ENCODE assay signal across 8 cellular contexts in the genomic region with DNA sequence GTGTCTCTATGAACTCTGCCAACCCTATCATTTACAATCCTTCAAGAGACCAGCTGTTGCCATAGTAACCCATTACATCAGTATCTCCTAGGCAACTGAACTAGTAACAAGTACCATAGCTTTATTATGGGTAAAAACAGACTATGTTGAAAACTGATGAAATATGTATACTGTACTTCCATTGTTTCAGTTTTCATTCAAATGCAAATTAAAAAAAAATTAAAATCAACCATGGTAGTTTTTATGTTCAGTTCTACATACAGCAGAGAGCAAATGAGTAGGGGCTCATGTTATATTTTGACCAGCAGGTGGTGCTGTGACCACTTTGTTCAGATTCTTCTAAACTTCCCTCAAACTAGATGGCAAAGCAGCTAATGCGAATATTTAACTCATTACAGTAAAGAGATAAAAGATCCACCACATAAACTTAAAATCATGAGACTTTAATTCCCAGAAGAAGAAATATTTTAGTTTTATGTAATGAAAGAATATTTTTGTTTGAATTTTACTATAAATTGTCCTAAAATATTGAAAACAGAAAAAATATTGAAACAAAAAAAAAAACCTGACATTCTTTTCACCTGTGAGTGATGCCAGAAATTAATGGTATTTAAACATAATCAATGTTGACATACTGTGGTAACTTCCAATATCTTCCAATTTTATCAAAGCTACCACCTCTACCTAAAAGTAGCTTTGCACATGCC.
A peak's percentile ranks its signal among the peaks of the same experiment; 100 is the strongest.
DNase-seq lines count a peak whose midpoint lies in the region; ATAC-seq and TF ChIP-seq lines count a peak whose summit lies in the region.

No MANE protein-coding gene starts in this region.

- H3K4me1 ChIP-seq in GM23248 (ENCODE audit: insufficient read depth) (peaks cover 13% of the 10 kb centered on the region), prostate gland (replicated peaks) (no peaks in the 10 kb centered on the region)

- H3K27ac Mint-ChIP-seq in activated naive CD4-positive, alpha-beta T cell treated with anti-CD3 and anti-CD28 coated beads, Interleukin-2, amount 10 ng/mL, durations not matched to agents 7 days and 5 days, result no peak overlapping the region

- H3K4me2 ChIP-seq in GM23248 (ENCODE audit: unreplicated experiment), result no peak overlapping the region

- peak; percentile 55 to 81 (median 78) for TF ChIP-seq CTCF in prostate gland (IDR thresholded peaks at IDR 0.05)

- H3K4me1 Mint-ChIP-seq in activated naive CD4-positive, alpha-beta T cell treated with anti-CD3 and anti-CD28 coated beads, Interleukin-2, amount 10 ng/mL, durations not matched to agents 7 days and 5 days, result no peaks in the 10 kb centered on the region

- H3K4me3 ChIP-seq in GM23248 (no peak overlapping the region), MG63 (no peak overlapping the region), prostate gland (no peak overlapping the region)

- H3K9me3 ChIP-seq in GM23248 (ENCODE audit: low read depth) (no peaks in the 10 kb centered on the region), MG63 (no peaks in the 10 kb centered on the region), prostate gland (no peaks in the 10 kb centered on the region)

- no peaks in the 10 kb centered on the region for H3K36me3 Mint-ChIP-seq in activated naive CD4-positive, alpha-beta T cell treated with anti-CD3 and anti-CD28 coated beads, Interleukin-2, amount 10 ng/mL, durations not matched to agents 7 days and 5 days

- DNase-seq in DMS114 treated with DMSO at 0.1 percent for 48 hours (lab: John Stamatoyannopoulos, UW; ENCODE audit: unreplicated experiment) (peak; percentile 83), GM23248 (peak; percentile 82), MG63 (peak; percentile 61), SHP77 (lab: John Stamatoyannopoulos, UW) (peak; percentile 68 to 79), glomerular visceral epithelial cell (ENCODE audit: extremely low spot score) (peak; percentile 82), prostate gland (ENCODE audit: low spot score) (peak; percentile 68)
- peak; percentile 66 for DNase-seq in activated naive CD4-positive, alpha-beta T cell treated with anti-CD3 and anti-CD28 coated beads, Interleukin-2, amount 10 ng/mL, durations not matched to agents 7 days and 5 days

- no peaks in the 10 kb centered on the region for H3K79me2 ChIP-seq in GM23248 (ENCODE audit: insufficient read depth)

- CTCF ChIA-PET in activated naive CD4-positive, alpha-beta T cell treated with anti-CD3 and anti-CD28 coated beads, Interleukin-2, amount 10 ng/mL, durations not matched to agents 7 days and 5 days (lab: Charles Lee), result interaction anchor here (0.6 to 5.1 kb wide), 13 partner anchors 9 to 1537 kb away, joined by 3 to 44 read pairs (median 4); no protein-coding TSS in a partner anchor

- H3K27me3 Mint-ChIP-seq in activated naive CD4-positive, alpha-beta T cell treated with anti-CD3 and anti-CD28 coated beads, Interleukin-2, amount 10 ng/mL, durations not matched to agents 7 days and 5 days, result no peaks in the 10 kb centered on the region

- ATAC-seq in GM21737 (IDR thresholded peaks at IDR 0.05; ENCODE audit: unreplicated experiment), result no peak

- no peak overlapping the region for H2AFZ ChIP-seq in GM23248

- H3K27ac ChIP-seq in GM23248 (no peak overlapping the region), prostate gland (no peak overlapping the region)

- H3K9ac ChIP-seq in GM23248, result no peak overlapping the region

- no peak overlapping the region for H3K4me3 Mint-ChIP-seq in activated naive CD4-positive, alpha-beta T cell treated with anti-CD3 and anti-CD28 coated beads, Interleukin-2, amount 10 ng/mL, durations not matched to agents 7 days and 5 days

- in situ Hi-C loops in GM23248 (cut with MboI), result no loop called here

- no peaks in the 10 kb centered on the region for H3K36me3 ChIP-seq in GM23248 (ENCODE audit: low read depth)
- peaks cover 5% of the 10 kb centered on the region; the same call in 1 of the 2 replicates for H3K36me3 ChIP-seq in MG63
- no peaks in the 10 kb centered on the region for H3K36me3 ChIP-seq in prostate gland

- no peak for TF ChIP-seq POLR2A in prostate gland (IDR thresholded peaks at IDR 0.05)

- H3F3A ChIP-seq in GM23248 (ENCODE audit: insufficient read depth), result peaks cover 5% of the 10 kb centered on the region; the same call in 1 of the 2 replicates

- H3K27me3 ChIP-seq in GM23248 (replicated peaks; ENCODE audit: insufficient read depth) (no peaks in the 10 kb centered on the region), MG63 (no peaks in the 10 kb centered on the region), prostate gland (replicated peaks; ENCODE audit: insufficient read depth) (no peaks in the 10 kb centered on the region)

- H4K20me1 ChIP-seq in GM23248 (ENCODE audit: insufficient read depth), result no peaks in the 10 kb centered on the region

- intact Hi-C loops in prostate gland (cut with DNase I), result loop anchor here (2.0 to 10.0 kb wide), 4 partner anchors 153 to 1655 kb away; a partner anchor contains a TSS

- 3 to 8% methylated on average over 1 of the region's 1 CpG for WGBS in GM23248 (ENCODE audit: low coverage in 1 of 2, low lambda C conversion rate in 2 of 2, missing lambda C conversion rate in 2 of 2), 2 experiments
- 9% methylated on average over 1 of the region's 1 CpG for WGBS in prostate gland

- H3K9me3 Mint-ChIP-seq in activated naive CD4-positive, alpha-beta T cell treated with anti-CD3 and anti-CD28 coated beads, Interleukin-2, amount 10 ng/mL, durations not matched to agents 7 days and 5 days, result no peaks in the 10 kb centered on the region

- H3K9me2 ChIP-seq in GM23248 (ENCODE audit: insufficient read depth), result no peaks in the 10 kb centered on the region
